Comparison of ENCODE assay signal across 30 cellular contexts in the genomic region with DNA sequence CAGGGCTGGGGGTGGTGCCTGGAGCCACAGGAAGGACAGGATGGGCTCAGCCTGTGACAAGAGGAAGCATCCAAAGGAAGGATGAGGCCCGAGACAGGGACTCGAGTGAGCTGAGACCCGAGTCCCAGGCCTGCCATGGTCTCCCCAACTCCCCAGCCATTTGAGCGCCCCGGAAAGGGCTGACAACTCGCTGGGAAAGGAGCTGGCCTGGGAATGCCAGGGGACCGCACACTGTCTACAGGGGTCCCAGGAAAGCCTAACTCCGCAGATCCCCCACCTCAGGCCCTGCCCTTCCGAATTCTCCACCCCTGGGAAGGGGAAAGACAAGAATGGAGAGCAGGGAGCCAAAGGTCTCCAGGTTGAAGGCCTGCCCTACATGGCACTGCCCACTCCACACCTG. TPM values are rescaled to one million over a fixed set of nuclear protein-coding genes. Genes with fewer than 3 reads are reported as not detected.
"Had no signal": no experiment of that assay in that cellular context is flagged by ENCODE, and none has a peak within 500 bp of the region (broad histone marks: within the 10 kb centered on the region; RNA-seq: fewer than 3 reads in every experiment).

No MANE protein-coding gene starts in this region.

- FAIRE-seq: colon, frontal cortex had no signal

- H3K4me3 Mint-ChIP-seq: activated B cell treated with CpG ODN at 0.5 μM for 24 hours; activated CD4-positive, alpha-beta T cell treated with anti-CD3 and anti-CD28 coated beads for 36 hours; activated T-helper 1 cell treated with anti-CD3 and anti-CD28 coated beads, Interleukin-12 subunit alpha, Interleukin-12 subunit beta, Interleukin-2, Interleukin-4 antibody, amounts not matched to agents 30 ng/mL and 10 ng/mL and 1 ng/mL, durations not matched to agents 14 hours and 24 hours and 36 hours; naive thymus-derived CD8-positive, alpha-beta T cell; stimulated activated naive CD8-positive, alpha-beta T cell treated with anti-CD3 and anti-CD28 coated beads, Interleukin-15, amount 100 ng/mL, for 72 hours; type B pancreatic cell had no signal

- H3K36me3 Mint-ChIP-seq: naive thymus-derived CD8-positive, alpha-beta T cell had no signal

- H3K27ac Mint-ChIP-seq: activated B cell treated with CpG ODN at 0.5 μM for 24 hours; activated CD4-positive, alpha-beta T cell treated with anti-CD3 and anti-CD28 coated beads for 36 hours; progenitor cell of endocrine pancreas; stimulated activated naive CD8-positive, alpha-beta T cell treated with anti-CD3 and anti-CD28 coated beads, Interleukin-15, amount 100 ng/mL, for 72 hours; type B pancreatic cell had no signal

- H3K9me3 Mint-ChIP-seq: activated B cell treated with CpG ODN at 0.5 μM for 24 hours; activated T-helper 1 cell treated with anti-CD3 and anti-CD28 coated beads, Interleukin-12 subunit alpha, Interleukin-12 subunit beta, Interleukin-2, Interleukin-4 antibody, amounts not matched to agents 30 ng/mL and 10 ng/mL and 1 ng/mL, durations not matched to agents 14 hours and 24 hours and 36 hours; naive thymus-derived CD8-positive, alpha-beta T cell; stimulated activated naive CD8-positive, alpha-beta T cell treated with anti-CD3 and anti-CD28 coated beads, Interleukin-15, amount 100 ng/mL, for 72 hours; type B pancreatic cell had no signal

- H3K4me1 Mint-ChIP-seq: activated B cell treated with CpG ODN at 0.5 μM for 24 hours had no signal

- H3K4me1 ChIP-seq: esophagus squamous epithelium, lower lobe of right lung had no signal

- DNase-seq: activated B cell treated with CpG ODN at 0.5 μM for 24 hours; activated CD4-positive, alpha-beta T cell treated with anti-CD3 and anti-CD28 coated beads for 36 hours; activated CD8-positive, alpha-beta memory T cell treated with anti-CD3 and anti-CD28 coated beads, Interleukin-2, amount 50 U/mL, for 4 hours; activated gamma-delta T cell; activated naive CD4-positive, alpha-beta T cell treated with anti-CD3 and anti-CD28 coated beads, Interleukin-2, amount 50 U/mL, for 16 hours; activated T-cell treated with anti-CD3 and anti-CD28 coated beads, Interleukin-2, amount 50 U/mL, for 1 hour; anterior cingulate cortex; dermis blood vessel endothelial cell; effector CD4-positive, alpha-beta T cell; esophagus squamous epithelium; left lung; lower lobe of right lung; mesenchymal stem cell; naive thymus-derived CD8-positive, alpha-beta T cell; ovary; stimulated activated CD4-positive, alpha-beta T cell treated with anti-CD3 and anti-CD28 coated beads, Interleukin-12 subunit alpha, Interleukin-12 subunit beta, amount 100 ng/mL, for 4 hours; stimulated activated CD4-positive, alpha-beta T cell treated with anti-CD3 and anti-CD28 coated beads, Interleukin-4, amount 100 ng/mL, for 1 hour; stimulated activated naive CD8-positive, alpha-beta T cell treated with anti-CD3 and anti-CD28 coated beads, Interleukin-15, amount 100 ng/mL, for 72 hours; substantia nigra; T-helper 2 cell had no signal

- H3K27ac ChIP-seq: epithelial cell of prostate, esophagus squamous epithelium, left lung, lower lobe of right lung, ovary, skin epidermis had no signal

- H3K27me3 Mint-ChIP-seq: activated B cell treated with CpG ODN at 0.5 μM for 24 hours; activated CD4-positive, alpha-beta T cell treated with anti-CD3 and anti-CD28 coated beads for 36 hours; naive thymus-derived CD8-positive, alpha-beta T cell; progenitor cell of endocrine pancreas; stimulated activated naive CD8-positive, alpha-beta T cell treated with anti-CD3 and anti-CD28 coated beads, Interleukin-15, amount 100 ng/mL, for 72 hours; type B pancreatic cell had no signal

- H3K9me3 ChIP-seq: esophagus squamous epithelium, left lung, lower lobe of right lung, neutrophil, ovary had no signal

- H3K4me3 ChIP-seq: esophagus squamous epithelium, left lung, lower lobe of right lung, ovary, skin epidermis had no signal

- H3K36me3 ChIP-seq: ovary had no signal

- ATAC-seq: activated CD4-positive, alpha-beta T cell treated with anti-CD3 and anti-CD28 coated beads for 36 hours; left lung; lower lobe of right lung; naive thymus-derived CD8-positive, alpha-beta T cell; sciatic nerve; stimulated activated naive CD8-positive, alpha-beta T cell treated with anti-CD3 and anti-CD28 coated beads, Interleukin-15, amount 100 ng/mL, for 72 hours had no signal

- H3K27me3 ChIP-seq: esophagus squamous epithelium, left lung, neutrophil, ovary had no signal

RNA-seq across cellular contexts. Expression of gene UCN2, which starts 38.6 kb away (rescaled TPM):
- total RNA-seq: activated B cell treated with CpG ODN at 0.5 μM for 24 hours; activated CD4-positive, alpha-beta T cell treated with anti-CD3 and anti-CD28 coated beads for 36 hours; activated CD8-positive, alpha-beta memory T cell treated with anti-CD3 and anti-CD28 coated beads for 36 hours; dermis blood vessel endothelial cell; frontal cortex; sciatic nerve had no signal
- polyA plus RNA-seq: naive thymus-derived CD8-positive, alpha-beta T cell had no signal
